13 cellular contexts compared by ENCODE assay signal in genomic region chr15:85606721-85607120, GRCh38.
A peak's percentile ranks its signal among the peaks of the same experiment; 100 is the strongest.
DNase-seq lines count a peak whose midpoint lies in the region; ATAC-seq and TF ChIP-seq lines count a peak whose summit lies in the region.
"Had no signal": no experiment of that assay in that cellular context is flagged by ENCODE, and none has a peak within 500 bp of the region (broad histone marks: within the 10 kb centered on the region; RNA-seq: fewer than 3 reads in every experiment).

No MANE protein-coding gene starts in this region.

- in situ Hi-C loops in GM23248 (cut with MboI): no loop called here

- H3K9me3 ChIP-seq in BLaER1 (no peaks in the 10 kb centered on the region), GM23248 (ENCODE audit: low read depth) (no peaks in the 10 kb centered on the region), esophagus muscularis mucosa (no peaks in the 10 kb centered on the region), psoas muscle (no peaks in the 10 kb centered on the region)

- no peak overlapping the region for H2AFZ ChIP-seq in GM23248

- intact Hi-C loops in esophagus muscularis mucosa (cut with DNase I) (no loop called here), psoas muscle (cut with DNase I) (no loop called here)

- H3K27ac ChIP-seq in BLaER1 (no peak overlapping the region), GM23248 (peak overlapping the region; percentile 72), esophagus muscularis mucosa (replicated peaks in 1 of 4) (peak overlapping the region; percentile 60 to 89 (median 67)), psoas muscle (peak overlapping the region; percentile 73)

- no peak overlapping the region for H3K4me3 ChIP-seq in BLaER1
- no peak overlapping the region for H3K4me3 ChIP-seq in GM23248
- no peak overlapping the region for H3K4me3 ChIP-seq in esophagus muscularis mucosa
- H3K4me3 ChIP-seq in psoas muscle: no peak overlapping the region

- peaks cover 15% of the 10 kb centered on the region for H3K4me1 ChIP-seq in BLaER1
- peaks cover 21% of the 10 kb centered on the region for H3K4me1 ChIP-seq in GM23248 (ENCODE audit: insufficient read depth)
- peaks cover 44 to 59% (median 54%) of the 10 kb centered on the region in 4 donors for H3K4me1 ChIP-seq in esophagus muscularis mucosa
- H3K4me1 ChIP-seq in psoas muscle: peaks cover 55% of the 10 kb centered on the region

- TF ChIP-seq CTCF in esophagus muscularis mucosa (IDR thresholded peaks at IDR 0.05) (no peak), psoas muscle (IDR thresholded peaks at IDR 0.05) (no peak)

- no peak for TF ChIP-seq POLR2A in esophagus muscularis mucosa (IDR thresholded peaks at IDR 0.05; ENCODE audit: low read depth)

- H3F3A ChIP-seq in GM23248 (ENCODE audit: insufficient read depth): peaks cover 37% of the 10 kb centered on the region

- H3K27me3 ChIP-seq in BLaER1: no peaks in the 10 kb centered on the region
- H3K27me3 ChIP-seq in GM23248 (replicated peaks; ENCODE audit: insufficient read depth): no peaks in the 10 kb centered on the region
- H3K27me3 ChIP-seq in esophagus muscularis mucosa: no peaks in the 10 kb centered on the region
- no peaks in the 10 kb centered on the region for H3K27me3 ChIP-seq in psoas muscle (ENCODE audit: insufficient read depth in 3 of 3, low read length in 2 of 3)

- peak overlapping the region; percentile 10; the same call in 1 of the 2 replicates for H3K4me2 ChIP-seq in BLaER1
- peak overlapping the region; percentile 56 for H3K4me2 ChIP-seq in GM23248 (ENCODE audit: unreplicated experiment)

- DNase-seq in GM23248: no peak
- no peak for DNase-seq in esophagus muscularis mucosa (ENCODE audit: extremely low spot score)
- no peak for DNase-seq in psoas muscle
- DNase-seq in effector CD4-positive, alpha-beta T cell: no peak
- DNase-seq in stimulated activated CD4-positive, alpha-beta T cell treated with anti-CD3 and anti-CD28 coated beads, Interleukin-4, amount 100 ng/mL, for 4 hours: no peak
- DNase-seq: effector memory CD4-positive, alpha-beta T cell; left colon; NCI-H187; NCI-H748 treated with DMSO at 0.1 percent for 48 hours; stimulated activated CD8-positive, alpha-beta memory T cell treated with anti-CD3 and anti-CD28 coated beads, Interleukin-4, amount 100 ng/mL, for 48 hours had no signal

- TF ChIP-seq EP300 in esophagus muscularis mucosa (IDR thresholded peaks at IDR 0.05): no peak

- H3K9ac ChIP-seq in BLaER1 (no peak overlapping the region), GM23248 (peak overlapping the region; percentile 31)

- H4K20me1 ChIP-seq in BLaER1 (no peaks in the 10 kb centered on the region), GM23248 (ENCODE audit: insufficient read depth) (no peaks in the 10 kb centered on the region)

- ATAC-seq in psoas muscle (peak in 1 of 4 donors; percentile 16), HG02870 (IDR thresholded peaks at IDR 0.05; ENCODE audit: unreplicated experiment) (no peak), HG02970 (IDR thresholded peaks at IDR 0.05; ENCODE audit: low FRiP score, unreplicated experiment) (no peak)
- ATAC-seq: left colon had no signal

- H3K9me2 ChIP-seq in GM23248 (ENCODE audit: insufficient read depth): no peaks in the 10 kb centered on the region

- H3K36me3 ChIP-seq in BLaER1 (peaks cover 38% of the 10 kb centered on the region), GM23248 (ENCODE audit: low read depth) (no peaks in the 10 kb centered on the region), esophagus muscularis mucosa (peaks cover 0 to 14% (median 8%) of the 10 kb centered on the region in 4 donors), psoas muscle (ENCODE audit: insufficient read depth in 1 of 2, low read depth in 1 of 2) (no peaks in the 10 kb centered on the region)

- WGBS in GM23248 (ENCODE audit: low coverage in 1 of 2, low lambda C conversion rate in 2 of 2, missing lambda C conversion rate in 2 of 2), 2 experiments: 29 to 35% methylated on average over 2 of the region's 2 CpGs
- 20% methylated on average over 2 of the region's 2 CpGs for WGBS in esophagus muscularis mucosa
- 0 to 10% (median 7%) methylated on average over 2 of the region's 2 CpGs for WGBS in psoas muscle, 3 donors

- peaks cover 40% of the 10 kb centered on the region for H3K79me2 ChIP-seq in GM23248 (ENCODE audit: insufficient read depth)
